In the genomic region with DNA sequence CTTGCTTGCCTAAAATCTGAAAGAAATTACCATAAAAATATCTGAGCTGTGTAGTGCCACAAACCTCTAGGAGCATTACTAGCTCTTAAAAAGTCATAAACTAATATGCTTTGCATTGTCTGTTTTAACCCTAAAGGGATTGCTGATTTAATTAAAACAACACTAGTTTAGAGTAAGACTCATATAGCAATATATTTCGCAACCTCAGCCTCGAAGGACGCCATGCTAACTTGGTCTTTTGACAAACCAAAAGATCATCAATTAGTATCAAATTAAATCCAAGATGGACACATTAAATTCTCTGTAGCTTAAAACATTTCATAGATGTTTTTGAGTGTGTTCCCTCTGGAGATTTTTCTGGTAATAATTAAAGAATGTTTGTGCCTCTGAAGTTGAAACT, we compare ENCODE assay signal across 28 cellular contexts.
"Had no signal": no experiment of that assay in that cellular context is flagged by ENCODE, and none has a peak within 500 bp of the region (broad histone marks: within the 10 kb centered on the region; RNA-seq: fewer than 3 reads in every experiment).

No MANE protein-coding gene starts in this region.

- H3K9ac ChIP-seq: parathyroid adenoma had no signal

- DNase-seq: naive thymus-derived CD8-positive, alpha-beta T cell; nephron progenitor cell; nucleus accumbens; ovary; posterior cingulate gyrus; psoas muscle; right cardiac atrium; right lobe of liver; sigmoid colon; small intestine; stimulated activated CD4-positive, alpha-beta T cell treated with anti-CD3 and anti-CD28 coated beads, Interleukin-15, amount 100 ng/mL, for 24 hours; stimulated activated CD4-positive, alpha-beta T cell treated with anti-CD3 and anti-CD28 coated beads, Interleukin-2, amount 100 ng/mL, for 24 hours; stimulated activated CD4-positive, alpha-beta T cell treated with anti-CD3 and anti-CD28 coated beads, Interleukin-2, amount 100 ng/mL, for 48 hours; stimulated activated CD4-positive, alpha-beta T cell treated with anti-CD3 and anti-CD28 coated beads, Interleukin-4, amount 100 ng/mL, for 24 hours; stimulated activated naive B cell treated with anti-CD40 and anti-IgM and Interleukin-4, amounts not matched to agents 10 μg/mL and 1 μg/mL and 100 μg/mL, for 72 hours; stimulated activated naive CD4-positive, alpha-beta T cell treated with Interleukin-2 at 50 U/mL for 16 hours; stomach; thyroid gland; trophoblast cell; upper lobe of left lung had no signal

- ATAC-seq: naive thymus-derived CD8-positive, alpha-beta T cell; natural killer cell treated with Interleukin-12 subunit alpha and Interleukin-12 subunit beta and Interleukin-15 and Interleukin-18, amount 100 ng/mL, for 72 hours; psoas muscle; right cardiac atrium; right lobe of liver; stimulated activated effector memory CD8-positive, alpha-beta T cell treated with anti-CD3 and anti-CD28 coated beads, Interleukin-12 subunit alpha, Interleukin-12 subunit beta, amount 100 ng/mL, for 72 hours; stimulated activated naive B cell treated with anti-CD40 and anti-IgM and Interleukin-4, amounts not matched to agents 10 μg/mL and 1 μg/mL and 100 μg/mL, for 72 hours had no signal

- H3K4me3 ChIP-seq: ovary, psoas muscle, right lobe of liver, sigmoid colon, stomach, thoracic aorta, thyroid gland, tibial nerve, upper lobe of left lung, vagina had no signal

- H2AFZ ChIP-seq: parathyroid adenoma had no signal

- H3K36me3 ChIP-seq: neutrophil, ovary, right lobe of liver, sigmoid colon, stomach, thoracic aorta, thyroid gland, tibial nerve, upper lobe of left lung, vagina had no signal

- H3K79me2 ChIP-seq: parathyroid adenoma had no signal

- H3K27ac ChIP-seq: neutrophil, ovary, parathyroid adenoma, psoas muscle, right lobe of liver, sigmoid colon, stomach, thoracic aorta, thyroid gland, tibial nerve, upper lobe of left lung, vagina had no signal

- H3K9me3 ChIP-seq: neutrophil, ovary, right lobe of liver, thoracic aorta, thyroid gland, vagina had no signal

- H3K4me1 ChIP-seq: parathyroid adenoma, psoas muscle, right lobe of liver, sigmoid colon, stomach, thyroid gland, tibial nerve, upper lobe of left lung, vagina had no signal

- FAIRE-seq: small intestine, urothelium cell line had no signal

- H3K27me3 ChIP-seq: ovary, right lobe of liver, sigmoid colon, stomach, thyroid gland, tibial nerve, upper lobe of left lung, vagina had no signal
